ENCODE assay signal across 12 cellular contexts in the genomic region with DNA sequence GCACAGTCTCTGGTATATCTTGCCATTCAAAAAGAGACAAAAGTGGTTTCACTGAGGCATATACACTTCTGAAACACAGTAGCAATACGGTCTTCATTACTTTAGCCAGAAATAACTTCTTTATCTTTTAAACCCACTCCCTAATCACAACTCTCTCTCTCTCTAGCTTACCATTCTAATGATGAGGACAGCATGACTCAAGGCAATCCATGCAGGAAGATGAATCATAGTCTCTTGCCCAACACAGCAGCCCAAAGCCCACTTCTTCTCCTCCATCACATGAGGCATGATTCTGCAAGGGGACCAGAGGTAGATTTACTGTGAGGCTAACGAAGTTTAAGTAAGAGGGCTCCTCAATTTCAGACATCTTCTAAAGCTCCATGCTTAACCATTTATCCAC.
A peak's percentile ranks its signal among the peaks of the same experiment; 100 is the strongest.
DNase-seq lines count a peak whose midpoint lies in the region; ATAC-seq and TF ChIP-seq lines count a peak whose summit lies in the region.
"Had no signal": no experiment of that assay in that cellular context is flagged by ENCODE, and none has a peak within 500 bp of the region (broad histone marks: within the 10 kb centered on the region; RNA-seq: fewer than 3 reads in every experiment).

No MANE protein-coding gene starts in this region.

- no peak for TF ChIP-seq CTCF in AG10803 (conservative IDR thresholded peaks at IDR 0.05; ENCODE audit: low read length)

- DNase-seq in AG10803 (ENCODE audit: low read depth) (peak; percentile 76), LHCN-M2 (ENCODE audit: low read depth) (peak; percentile 80), kidney tubule cell (ENCODE audit: low spot score) (peak; percentile 79), NCI-H146 treated with DMSO at 0.1 percent for 48 hours (lab: John Stamatoyannopoulos, UW; ENCODE audit: unreplicated experiment) (no peak), COLO668 (lab: John Stamatoyannopoulos, UW; ENCODE audit: unreplicated experiment) (no peak), NCI-H1694 treated with DMSO at 0.1 percent for 48 hours (lab: John Stamatoyannopoulos, UW) (no peak), T-helper 1 cell (no peak)
- DNase-seq: activated naive CD4-positive, alpha-beta T cell treated with anti-CD3 and anti-CD28 coated beads, Interleukin-2, amount 10 ng/mL, durations not matched to agents 7 days and 5 days; heart right ventricle; NCI-H1436; stimulated activated naive B cell treated with anti-CD40 and anti-IgM and Interleukin-4, amounts not matched to agents 10 μg/mL and 1 μg/mL and 100 μg/mL, for 72 hours had no signal

- no peaks in the 10 kb centered on the region for H3K4me1 Mint-ChIP-seq in activated T-helper 17 cell treated with anti-CD3 and anti-CD28 coated beads, Interleukin-2, amount 50 U/mL, for 72 hours
- H3K4me1 Mint-ChIP-seq: activated naive CD4-positive, alpha-beta T cell treated with anti-CD3 and anti-CD28 coated beads, Interleukin-2, amount 10 ng/mL, durations not matched to agents 7 days and 5 days; stimulated activated naive B cell treated with anti-CD40 and anti-IgM and Interleukin-4, amounts not matched to agents 10 μg/mL and 1 μg/mL and 100 μg/mL, for 72 hours had no signal

- H3K36me3 Mint-ChIP-seq in activated T-helper 17 cell treated with anti-CD3 and anti-CD28 coated beads, Interleukin-2, amount 50 U/mL, for 72 hours (ENCODE audit: low read depth), result no peaks in the 10 kb centered on the region
- H3K36me3 Mint-ChIP-seq: activated naive CD4-positive, alpha-beta T cell treated with anti-CD3 and anti-CD28 coated beads, Interleukin-2, amount 10 ng/mL, durations not matched to agents 7 days and 5 days; stimulated activated naive B cell treated with anti-CD40 and anti-IgM and Interleukin-4, amounts not matched to agents 10 μg/mL and 1 μg/mL and 100 μg/mL, for 72 hours had no signal

- no peak overlapping the region for H3K27ac Mint-ChIP-seq in activated T-helper 17 cell treated with anti-CD3 and anti-CD28 coated beads, Interleukin-2, amount 50 U/mL, for 72 hours
- H3K27ac Mint-ChIP-seq: activated naive CD4-positive, alpha-beta T cell treated with anti-CD3 and anti-CD28 coated beads, Interleukin-2, amount 10 ng/mL, durations not matched to agents 7 days and 5 days; stimulated activated naive B cell treated with anti-CD40 and anti-IgM and Interleukin-4, amounts not matched to agents 10 μg/mL and 1 μg/mL and 100 μg/mL, for 72 hours had no signal

- H3K4me3 ChIP-seq in AG10803 (ENCODE audit: low read length), result no peak overlapping the region
- H3K4me3 ChIP-seq: heart right ventricle had no signal

- no peak overlapping the region for H3K4me3 Mint-ChIP-seq in activated T-helper 17 cell treated with anti-CD3 and anti-CD28 coated beads, Interleukin-2, amount 50 U/mL, for 72 hours
- H3K4me3 Mint-ChIP-seq: activated naive CD4-positive, alpha-beta T cell treated with anti-CD3 and anti-CD28 coated beads, Interleukin-2, amount 10 ng/mL, durations not matched to agents 7 days and 5 days; stimulated activated naive B cell treated with anti-CD40 and anti-IgM and Interleukin-4, amounts not matched to agents 10 μg/mL and 1 μg/mL and 100 μg/mL, for 72 hours had no signal

- H3K27me3 Mint-ChIP-seq in activated T-helper 17 cell treated with anti-CD3 and anti-CD28 coated beads, Interleukin-2, amount 50 U/mL, for 72 hours, result peaks cover 15% of the 10 kb centered on the region
- H3K27me3 Mint-ChIP-seq: activated naive CD4-positive, alpha-beta T cell treated with anti-CD3 and anti-CD28 coated beads, Interleukin-2, amount 10 ng/mL, durations not matched to agents 7 days and 5 days had no signal

- peak; percentile 60 for ATAC-seq in activated T-helper 17 cell treated with anti-CD3 and anti-CD28 coated beads, Interleukin-2, amount 50 U/mL, for 72 hours (replicated peaks)
- ATAC-seq: stimulated activated naive B cell treated with anti-CD40 and anti-IgM and Interleukin-4, amounts not matched to agents 10 μg/mL and 1 μg/mL and 100 μg/mL, for 72 hours had no signal

- H3K9me3 Mint-ChIP-seq in activated T-helper 17 cell treated with anti-CD3 and anti-CD28 coated beads, Interleukin-2, amount 50 U/mL, for 72 hours, result no peaks in the 10 kb centered on the region
- H3K9me3 Mint-ChIP-seq: activated naive CD4-positive, alpha-beta T cell treated with anti-CD3 and anti-CD28 coated beads, Interleukin-2, amount 10 ng/mL, durations not matched to agents 7 days and 5 days; stimulated activated naive B cell treated with anti-CD40 and anti-IgM and Interleukin-4, amounts not matched to agents 10 μg/mL and 1 μg/mL and 100 μg/mL, for 72 hours had no signal

Comparison
In these comparisons a context has a peak if more than half of its experiments do, and no peak if none do; other contexts are left out.
1. DNase-seq: peak in AG10803 (single experiment), LHCN-M2 (single experiment) and kidney tubule cell (single experiment); none in NCI-H146 treated with DMSO at 0.1 percent for 48 hours (single experiment), COLO668 (single experiment), NCI-H1694 treated with DMSO at 0.1 percent for 48 hours (single experiment) and T-helper 1 cell (0 of 5).